In genomic region chr13:113124211-113125025, GRCh38 we compare ENCODE assay signal across 26 cellular contexts. TPM values are rescaled to one million over a fixed set of nuclear protein-coding genes. Genes with fewer than 3 reads are reported as not detected.
"Had no signal": no experiment of that assay in that cellular context is flagged by ENCODE, and none has a peak within 500 bp of the region (broad histone marks: within the 10 kb centered on the region; RNA-seq: fewer than 3 reads in every experiment).

No MANE protein-coding gene starts in this region.

- ATAC-seq: activated naive CD8-positive, alpha-beta T cell treated with anti-CD3 and anti-CD28 coated beads, Interleukin-2, amount 50 U/mL, for 24 hours; activated T-helper 17 cell treated with anti-CD3 and anti-CD28 coated beads, Interleukin-2, amount 50 U/mL, for 72 hours; gastrocnemius medialis; heart left ventricle; natural killer cell treated with Interleukin-12 subunit alpha and Interleukin-12 subunit beta and Interleukin-15 and Interleukin-18, amount 100 ng/mL, for 72 hours; right cardiac atrium; stimulated activated effector memory CD8-positive, alpha-beta T cell treated with anti-CD3 and anti-CD28 coated beads, Interleukin-12 subunit alpha, Interleukin-12 subunit beta, amount 100 ng/mL, for 72 hours had no signal

- H3K9me3 ChIP-seq: colonic mucosa, gastrocnemius medialis, heart left ventricle, prostate gland, thoracic aorta had no signal

- H3K4me3 ChIP-seq: colonic mucosa, gastrocnemius medialis, heart left ventricle, lung, prostate gland, skin epidermis, thoracic aorta had no signal

- FAIRE-seq: endometrium had no signal

- H3K4me1 ChIP-seq: colonic mucosa, gastrocnemius medialis, prostate gland had no signal

- H3K27ac ChIP-seq: brain microvascular endothelial cell, colonic mucosa, gastrocnemius medialis, heart left ventricle, prostate gland, thoracic aorta had no signal

- H3K36me3 ChIP-seq: brain microvascular endothelial cell, colonic mucosa, gastrocnemius medialis, heart left ventricle, prostate gland, thoracic aorta had no signal

- DNase-seq: activated CD4-positive, alpha-beta T cell treated with anti-CD3 and anti-CD28 coated beads for 1 hour; activated CD4-positive, alpha-beta T cell treated with anti-CD3 and anti-CD28 coated beads, Interleukin-2, amount 50 U/mL, for 4 hours; activated naive CD4-positive, alpha-beta T cell treated with anti-CD3 and anti-CD28 coated beads for 36 hours; activated naive CD8-positive, alpha-beta T cell treated with anti-CD3 and anti-CD28 coated beads, Interleukin-2, amount 50 U/mL, for 24 hours; activated T-cell treated with anti-CD3 and anti-CD28 coated beads for 4 hours; brain microvascular endothelial cell; central memory CD4-positive, alpha-beta T cell; colonic mucosa; heart left ventricle; right cardiac atrium; stimulated activated CD4-positive, alpha-beta T cell treated with anti-CD3 and anti-CD28 coated beads, Interleukin-2, amount 100 ng/mL, for 48 hours; T-helper 1 cell; T1000 had no signal

- H3K27me3 ChIP-seq: brain microvascular endothelial cell, colonic mucosa, gastrocnemius medialis, heart left ventricle had no signal

RNA-seq across cellular contexts. Expression of gene F10, which starts 1.8 kb away (rescaled TPM):
- total RNA-seq: activated CD8-positive, alpha-beta memory T cell treated with anti-CD3 and anti-CD28 coated beads for 36 hours; activated naive CD4-positive, alpha-beta T cell treated with anti-CD3 and anti-CD28 coated beads for 36 hours; natural killer cell treated with Interleukin-12 subunit alpha and Interleukin-12 subunit beta and Interleukin-15 and Interleukin-18, amount 100 ng/mL, for 72 hours had no signal

RNA-seq across cellular contexts. Expression of gene F7, which starts 18.8 kb away (rescaled TPM):
- total RNA-seq: natural killer cell treated with Interleukin-12 subunit alpha and Interleukin-12 subunit beta and Interleukin-15 and Interleukin-18, amount 100 ng/mL, for 72 hours; thoracic aorta; ureter had no signal
- polyA plus RNA-seq: right cardiac atrium had no signal

RNA-seq across cellular contexts. Expression of gene PROZ, which starts 34.0 kb away (rescaled TPM):
- total RNA-seq: activated CD8-positive, alpha-beta memory T cell treated with anti-CD3 and anti-CD28 coated beads for 36 hours; activated naive CD4-positive, alpha-beta T cell treated with anti-CD3 and anti-CD28 coated beads for 36 hours; aorta; colonic mucosa; gastrocnemius medialis; heart left ventricle; lung; mesothelial cell of epicardium; natural killer cell treated with Interleukin-12 subunit alpha and Interleukin-12 subunit beta and Interleukin-15 and Interleukin-18, amount 100 ng/mL, for 72 hours; prostate gland; thoracic aorta; ureter had no signal
- polyA plus RNA-seq: aorta, heart left ventricle, lung had no signal
